Comparison of ENCODE assay signal across 17 cellular contexts in the genomic region with DNA sequence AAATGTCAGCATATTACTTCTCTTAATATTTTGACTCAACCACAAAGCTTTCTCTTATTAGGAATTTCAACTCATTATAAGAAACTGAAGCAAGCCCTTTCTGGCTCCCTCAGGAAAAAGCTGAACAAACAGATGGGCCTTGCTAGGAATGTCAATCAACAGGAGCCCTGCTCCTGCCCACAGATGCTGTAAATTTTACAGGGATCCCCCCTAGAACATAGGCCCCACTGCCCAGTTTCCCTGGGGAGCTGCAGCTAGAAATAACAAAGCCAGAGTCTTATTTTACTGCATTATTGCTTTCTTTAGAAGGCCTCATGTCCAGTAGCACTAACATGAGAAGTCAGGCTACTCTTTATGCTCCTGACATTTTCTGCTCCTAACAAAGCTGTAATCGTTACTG.
DNase-seq lines count a peak whose midpoint lies in the region; ATAC-seq, FAIRE-seq and TF ChIP-seq lines count a peak whose summit lies in the region.
"Had no signal": no experiment of that assay in that cellular context is flagged by ENCODE, and none has a peak within 500 bp of the region (broad histone marks: within the 10 kb centered on the region; RNA-seq: fewer than 3 reads in every experiment).

No MANE protein-coding gene starts in this region.

- no peak for ATAC-seq in K562
- ATAC-seq in GM21447 (IDR thresholded peaks at IDR 0.05; ENCODE audit: unreplicated experiment) = no peak

- intact Hi-C loops in K562 (cut with micrococcal nuclease) (no loop called here), tibial artery (cut with DNase I; ENCODE audit: low total_unique reads) (loop anchor here (10.0 kb wide), 2 partner anchors 64 to 114 kb away; no protein-coding TSS in a partner anchor)

- H3K27me3 ChIP-seq in K562 (ENCODE audit: control insufficient read depth in 2 of 2, insufficient read depth in 2 of 2, low read length in 2 of 2) = peaks cover 5 to 12% of the 10 kb centered on the region in 2 experiments; a peak in 4 of 5 replicates
- H3K27me3 ChIP-seq in tibial artery = no peaks in the 10 kb centered on the region
- H3K27me3 ChIP-seq: MG63, SJCRH30 had no signal

- no TSS peak for BruUV-seq in K562 (replicated peaks; lab: Mats Ljungman, UMichigan)

- no peaks in the 10 kb centered on the region for H3K9me1 ChIP-seq in K562 (ENCODE audit: control insufficient read depth, insufficient read depth, low read length)

- 5% methylated on average over 1 of the region's 1 CpG for WGBS in K562 (ENCODE audit: insufficient coverage, low coverage, missing lambda C conversion rate)

- FAIRE-seq in K562 (lab: Jason Lieb, UNC) = no peak

- no peaks in the 10 kb centered on the region for H3K9me3 Mint-ChIP-seq in activated CD4-positive, alpha-beta memory T cell treated with anti-CD3 and anti-CD28 coated beads, Interleukin-2, amount 10 ng/mL, durations not matched to agents 7 days and 5 days
- H3K9me3 Mint-ChIP-seq: CD4-positive, alpha-beta memory T cell had no signal

- H3K4me3 Mint-ChIP-seq in activated CD4-positive, alpha-beta memory T cell treated with anti-CD3 and anti-CD28 coated beads, Interleukin-2, amount 10 ng/mL, durations not matched to agents 7 days and 5 days = no peak overlapping the region
- H3K4me3 Mint-ChIP-seq: CD4-positive, alpha-beta memory T cell had no signal

- H3K27me3 Mint-ChIP-seq in activated CD4-positive, alpha-beta memory T cell treated with anti-CD3 and anti-CD28 coated beads, Interleukin-2, amount 10 ng/mL, durations not matched to agents 7 days and 5 days = no peaks in the 10 kb centered on the region

- no peaks in the 10 kb centered on the region for H4K20me1 ChIP-seq in K562 (replicated peaks; ENCODE audit: control insufficient read depth, insufficient read depth, low read length)

- H3K27ac Mint-ChIP-seq in activated CD4-positive, alpha-beta memory T cell treated with anti-CD3 and anti-CD28 coated beads, Interleukin-2, amount 10 ng/mL, durations not matched to agents 7 days and 5 days = no peak overlapping the region

- H3K27ac ChIP-seq in K562 (ENCODE audit: extremely low read depth, low read depth, low read length) (no peak overlapping the region), tibial artery (peak overlapping the region; percentile 17 to 24)
- H3K27ac ChIP-seq: RWPE1, SJCRH30 had no signal

- H3K36me3 ChIP-seq in K562 (ENCODE audit: control insufficient read depth, insufficient read depth, low read length) (no peaks in the 10 kb centered on the region), tibial artery (no peaks in the 10 kb centered on the region)
- H3K36me3 ChIP-seq: MG63, SJCRH30 had no signal

- no peak overlapping the region for H3K9ac ChIP-seq in K562 (ENCODE audit: insufficient read depth in 1 of 2, low read depth in 2 of 2, low read length in 2 of 2)

- H3K9me3 ChIP-seq in K562 (replicated peaks; ENCODE audit: control insufficient read depth, insufficient read depth, low read depth, low read length) (no peaks in the 10 kb centered on the region), tibial artery (no peaks in the 10 kb centered on the region)
- H3K9me3 ChIP-seq: MG63, SJCRH30 had no signal

- no peak overlapping the region for H3K4me3 ChIP-seq in K562
- H3K4me3 ChIP-seq in tibial artery = no peak overlapping the region
- H3K4me3 ChIP-seq: MG63, SJCRH30 had no signal

- TF ChIP-seq POLR2A in K562 (conservative IDR thresholded peaks at IDR 0.05) = no peak

- DNase-seq in NCI-H2171 treated with DMSO at 0.1 percent for 48 hours (lab: John Stamatoyannopoulos, UW) (peak; percentile 58), NCI-H2171 (lab: John Stamatoyannopoulos, UW) (no peak), K562 (ENCODE audit: extremely low read depth in 1 of 4, low spot score in 3 of 4) (no peak), myocyte (ENCODE audit: low read depth) (peak; percentile 47), tibial artery (no peak), dermis blood vessel endothelial cell (no peak)
- no peak for DNase-seq in activated CD4-positive, alpha-beta memory T cell treated with anti-CD3 and anti-CD28 coated beads, Interleukin-2, amount 10 ng/mL, durations not matched to agents 7 days and 5 days
- DNase-seq: Calu3; CD4-positive, alpha-beta memory T cell; DMS79 treated with DMSO at 0.1 percent for 48 hours; MG63; NCI-H1092; NCI-H2107; NCI-H526 treated with DMSO at 0.1 percent for 48 hours had no signal

- no peak for TF ChIP-seq CTCF in K562 (IDR thresholded peaks at IDR 0.05 in 2 of 3, conservative IDR thresholded peaks at IDR 0.05 in 1 of 3; ENCODE audit: insufficient read depth in 2 of 3, low read depth in 1 of 3, low read length in 3 of 3)
- TF ChIP-seq CTCF in tibial artery (IDR thresholded peaks at IDR 0.05) = no peak

- peaks cover 3% of the 10 kb centered on the region for H3K4me1 Mint-ChIP-seq in activated CD4-positive, alpha-beta memory T cell treated with anti-CD3 and anti-CD28 coated beads, Interleukin-2, amount 10 ng/mL, durations not matched to agents 7 days and 5 days
- H3K4me1 Mint-ChIP-seq: CD4-positive, alpha-beta memory T cell had no signal

- no peak for TF ChIP-seq RAD21 in K562 (CRISPR knock-in tag; conservative IDR thresholded peaks at IDR 0.05 in 1 of 2, IDR thresholded peaks at IDR 0.05 in 1 of 2)

- TF ChIP-seq EP300 in K562 (IDR thresholded peaks at IDR 0.05; ENCODE audit: low read length) = no peak

- H3K4me1 ChIP-seq in K562 (replicated peaks in 1 of 2; ENCODE audit: control insufficient read depth in 2 of 2, insufficient read depth in 2 of 2, low read length in 2 of 2) = no peaks in the 10 kb centered on the region
- peaks cover 0 to 61% (median 30%) of the 10 kb centered on the region in 4 donors for H3K4me1 ChIP-seq in tibial artery
- H3K4me1 ChIP-seq: SJCRH30 had no signal

- no peak overlapping the region for H3K4me2 ChIP-seq in K562 (ENCODE audit: insufficient read depth, low read length)

- H3K36me3 Mint-ChIP-seq in activated CD4-positive, alpha-beta memory T cell treated with anti-CD3 and anti-CD28 coated beads, Interleukin-2, amount 10 ng/mL, durations not matched to agents 7 days and 5 days (ENCODE audit: low read depth) = no peaks in the 10 kb centered on the region
- H3K36me3 Mint-ChIP-seq: CD4-positive, alpha-beta memory T cell had no signal

- CTCF ChIA-PET in K562 (lab: Yijun Ruan, JAX; ENCODE audit: low intra/inter-chr PET ratio) = no interaction called here
- CTCF ChIA-PET in activated CD4-positive, alpha-beta memory T cell treated with anti-CD3 and anti-CD28 coated beads, Interleukin-2, amount 10 ng/mL, durations not matched to agents 7 days and 5 days (lab: Charles Lee) = no interaction called here

- POLR2A ChIA-PET in K562 (lab: Yijun Ruan, JAX) = no interaction called here
- POLR2A ChIA-PET in activated CD4-positive, alpha-beta memory T cell treated with anti-CD3 and anti-CD28 coated beads, Interleukin-2, amount 10 ng/mL, durations not matched to agents 7 days and 5 days (lab: Charles Lee) = no interaction called here

- H3K79me2 ChIP-seq in K562 (ENCODE audit: control insufficient read depth, insufficient read depth, low read length) = no peaks in the 10 kb centered on the region

- no peak overlapping the region for H2AFZ ChIP-seq in K562 (ENCODE audit: low read depth, low read length)

- in situ Hi-C loops in K562 (cut with MboI) = loop anchor here (25.0 kb wide), 1 partner anchor 692 kb away; a partner anchor contains a TSS

TF ChIP-seq in K562, 482 proteins besides CTCF, POLR2A, EP300 and RAD21:
- TF ChIP-seq ZNF316 (IDR thresholded peaks at IDR 0.05) = 0 out of 2 replicates have a peak, but pooled peaks have one; percentile 32
- TF ChIP-seq, protein P1, sequence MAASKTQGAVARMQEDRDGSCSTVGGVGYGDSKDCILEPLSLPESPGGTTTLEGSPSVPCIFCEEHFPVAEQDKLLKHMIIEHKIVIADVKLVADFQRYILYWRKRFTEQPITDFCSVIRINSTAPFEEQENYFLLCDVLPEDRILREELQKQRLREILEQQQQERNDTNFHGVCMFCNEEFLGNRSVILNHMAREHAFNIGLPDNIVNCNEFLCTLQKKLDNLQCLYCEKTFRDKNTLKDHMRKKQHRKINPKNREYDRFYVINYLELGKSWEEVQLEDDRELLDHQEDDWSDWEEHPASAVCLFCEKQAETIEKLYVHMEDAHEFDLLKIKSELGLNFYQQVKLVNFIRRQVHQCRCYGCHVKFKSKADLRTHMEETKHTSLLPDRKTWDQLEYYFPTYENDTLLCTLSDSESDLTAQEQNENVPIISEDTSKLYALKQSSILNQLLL (CRISPR knock-in tag; IDR thresholded peaks at IDR 0.05; ENCODE audit: borderline replicate concordance) = no peak
- TF ChIP-seq BRD4 (IDR thresholded peaks at IDR 0.05) = no peak

Comparison
In these comparisons a context has a peak if more than half of its experiments do, and no peak if none do; other contexts are left out.
1. DNase-seq: peak in NCI-H2171 treated with DMSO at 0.1 percent for 48 hours (single experiment) and myocyte (single experiment); none in NCI-H2171 (single experiment), K562 (0 of 4), tibial artery (0 of 2), dermis blood vessel endothelial cell (single experiment) and activated CD4-positive, alpha-beta memory T cell treated with anti-CD3 and anti-CD28 coated beads, Interleukin-2, amount 10 ng/mL, durations not matched to agents 7 days and 5 days (single experiment).